ENCODE assay signal across 13 cellular contexts in the genomic region with DNA sequence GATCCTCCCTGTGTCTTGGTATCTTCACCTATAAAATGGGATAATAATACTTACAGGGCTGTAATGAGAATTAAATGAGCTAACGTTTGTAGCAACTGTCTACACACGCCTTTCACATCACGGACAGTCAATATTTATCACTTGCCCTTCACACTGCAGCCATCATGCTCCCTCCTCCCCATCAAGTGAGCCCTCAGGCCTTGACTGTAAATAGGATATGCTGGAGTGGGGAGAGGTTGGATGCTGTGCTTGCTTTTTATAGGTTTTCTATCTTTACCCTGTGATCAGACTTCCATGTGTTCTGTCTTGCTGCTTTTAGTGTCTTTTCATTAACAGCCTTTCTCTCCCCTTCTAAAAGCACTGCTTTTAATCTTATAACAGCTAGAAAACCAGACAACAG.
"Had no signal": no experiment of that assay in that cellular context is flagged by ENCODE, and none has a peak within 500 bp of the region (broad histone marks: within the 10 kb centered on the region; RNA-seq: fewer than 3 reads in every experiment).

No MANE protein-coding gene starts in this region.

- H3K4me2 ChIP-seq: smooth muscle cell had no signal

- H3K4me3 ChIP-seq: gastrocnemius medialis, ovary, smooth muscle cell had no signal

- DNase-seq: effector memory CD4-positive, alpha-beta T cell; gastrocnemius medialis; hippocampal formation; left colon; mammary epithelial cell; natural killer cell; ovary; right cardiac atrium; stimulated activated CD4-positive, alpha-beta T cell treated with anti-CD3 and anti-CD28 coated beads, Interleukin-2, amount 100 ng/mL, for 48 hours; stimulated activated naive CD4-positive, alpha-beta T cell treated with Interleukin-2 at 50 U/mL for 16 hours; trophoblast cell had no signal

- H3K4me1 ChIP-seq: gastrocnemius medialis had no signal

- H3K27me3 ChIP-seq: gastrocnemius medialis, ovary had no signal

- ATAC-seq: esophagus mucosa, gastrocnemius medialis, left colon, natural killer cell, right cardiac atrium had no signal

- H3K27ac ChIP-seq: gastrocnemius medialis, ovary had no signal

- H3K9me3 ChIP-seq: gastrocnemius medialis, ovary had no signal

- H3K36me3 ChIP-seq: gastrocnemius medialis, ovary had no signal
